In the genomic region with DNA sequence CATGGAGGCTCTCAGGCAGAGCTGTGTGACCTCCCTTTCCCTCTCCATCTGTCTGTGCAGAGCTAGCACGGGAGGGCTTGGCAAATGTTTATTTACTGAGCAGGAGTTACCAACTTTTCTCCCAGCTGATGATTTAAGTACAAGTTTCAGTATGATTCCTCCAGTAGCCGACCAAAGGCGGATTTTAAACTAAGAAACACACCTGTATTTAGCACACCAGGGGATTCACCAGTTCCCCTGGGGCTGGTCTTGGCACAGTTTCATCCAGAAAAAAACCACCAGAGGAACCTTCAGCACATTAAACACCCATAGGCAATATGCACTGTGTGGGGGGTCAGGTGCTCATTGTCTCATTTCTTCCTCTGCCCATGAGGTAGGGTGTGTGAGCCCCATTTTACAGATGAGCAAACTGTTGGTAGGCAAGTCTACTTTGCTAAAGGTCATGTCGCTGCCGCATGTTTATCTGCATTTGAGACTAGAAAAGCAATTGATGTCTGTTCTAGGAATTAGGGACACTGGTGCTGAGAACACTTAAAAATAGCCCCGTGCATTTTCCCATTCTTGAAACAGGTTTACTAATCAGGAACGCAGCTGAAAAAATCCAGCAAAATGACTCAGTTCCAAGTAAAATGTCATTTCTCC, we compare ENCODE assay signal across 8 cellular contexts.
DNase-seq lines count a peak whose midpoint lies in the region; ATAC-seq lines count a peak whose summit lies in the region.

No MANE protein-coding gene starts in this region.

- peaks cover 0 to 7% of the 10 kb centered on the region in 2 donors for H3K4me1 ChIP-seq in esophagus (ENCODE audit: control insufficient read depth in 2 of 2, insufficient read depth in 2 of 2, low read length in 1 of 2)

- 60 to 74% methylated on average over 7 of the region's 7 CpGs for WGBS in esophagus, 2 donors

- peaks cover 3 to 8% of the 10 kb centered on the region in 2 donors for H3K9me3 ChIP-seq in esophagus (ENCODE audit: control insufficient read depth in 2 of 2, insufficient read depth in 1 of 2, low read depth in 1 of 2, low read length in 1 of 2)

- no peaks in the 10 kb centered on the region for H3K27me3 ChIP-seq in esophagus (ENCODE audit: control insufficient read depth in 1 of 2, insufficient read depth in 2 of 2, low read length in 2 of 2)

- H3K36me3 ChIP-seq in esophagus (ENCODE audit: control insufficient read depth in 2 of 2, insufficient read depth in 2 of 2, low read length in 1 of 2) = peaks cover 0 to 2% of the 10 kb centered on the region in 2 donors

- peak; percentile 49 for DNase-seq in NAMALWA (ENCODE audit: low spot score)
- no peak for DNase-seq in SHP77 treated with DMSO at 0.1 percent for 48 hours (lab: John Stamatoyannopoulos, UW)
- no peak for DNase-seq in foreskin melanocyte
- DNase-seq in C1 segment of cervical spinal cord (lab: John Stamatoyannopoulos, UW) = no peak
- DNase-seq in DMS79 (lab: John Stamatoyannopoulos, UW) = no peak

- no peak overlapping the region for H3K4me3 ChIP-seq in esophagus (ENCODE audit: low read depth in 1 of 2, low read length in 2 of 2)

- H3K27ac ChIP-seq in esophagus (ENCODE audit: low read depth in 2 of 2, low read length in 1 of 2) = peak overlapping the region; percentile 37 to 50

- peak; percentile 68 for ATAC-seq in GM18517 (IDR thresholded peaks at IDR 0.05; ENCODE audit: unreplicated experiment)
- ATAC-seq in GM21717 (IDR thresholded peaks at IDR 0.05; ENCODE audit: unreplicated experiment) = peak; percentile 66
